1 cellular context compared by ENCODE assay signal in the genomic region with DNA sequence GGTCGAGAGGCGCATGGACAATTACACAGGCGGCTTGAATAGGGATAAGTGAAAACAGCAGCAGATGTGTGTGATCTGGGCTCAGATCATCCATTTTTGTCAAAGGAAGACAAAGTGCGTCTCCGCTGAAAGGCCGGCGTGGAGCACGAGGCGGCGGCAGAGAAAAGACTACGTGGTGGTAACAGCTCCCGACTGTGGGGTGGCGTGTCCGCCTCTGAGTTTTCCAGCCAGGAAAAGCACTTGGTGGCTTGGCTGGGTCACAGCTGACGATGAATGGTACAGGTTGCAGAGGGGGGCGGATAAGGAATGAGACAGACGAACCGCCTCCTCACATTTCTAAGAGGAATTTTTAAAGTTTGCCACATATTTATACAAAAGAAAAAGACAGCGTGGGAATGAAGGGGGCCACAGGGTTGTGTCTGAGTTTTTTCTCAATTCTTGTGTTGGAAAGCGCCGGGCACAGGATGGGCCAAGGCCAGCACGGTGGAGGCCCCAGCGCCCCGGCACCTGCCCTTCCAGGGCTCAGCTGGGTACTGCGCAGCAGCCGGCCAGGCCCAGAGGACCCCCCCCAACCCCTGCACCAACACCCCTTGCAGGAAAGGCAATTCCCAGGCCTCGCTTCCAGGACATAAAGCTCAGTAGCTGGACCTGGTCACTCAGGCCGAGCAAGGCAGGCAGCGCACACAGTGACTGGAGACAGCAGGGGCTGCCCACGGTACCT.
TF ChIP-seq lines count a peak whose summit lies in the region.

No MANE protein-coding gene starts in this region.

TF ChIP-seq in WTC11, 78 proteins besides CTCF, POLR2A, EP300 and RAD21 (continued from another document):
- TF ChIP-seq ZNF416 (CRISPR knock-in tag; IDR thresholded peaks at IDR 0.05) (no peak), SP1 (CRISPR knock-in tag; conservative IDR thresholded peaks at IDR 0.05) (no peak), TCF7 (CRISPR knock-in tag; IDR thresholded peaks at IDR 0.05; ENCODE audit: low read depth) (no peak), ELF4 (CRISPR knock-in tag; IDR thresholded peaks at IDR 0.05; ENCODE audit: low read depth) (no peak), ZNF263 (CRISPR knock-in tag; IDR thresholded peaks at IDR 0.05; ENCODE audit: low read depth) (no peak)
- TF ChIP-seq, protein P1, sequence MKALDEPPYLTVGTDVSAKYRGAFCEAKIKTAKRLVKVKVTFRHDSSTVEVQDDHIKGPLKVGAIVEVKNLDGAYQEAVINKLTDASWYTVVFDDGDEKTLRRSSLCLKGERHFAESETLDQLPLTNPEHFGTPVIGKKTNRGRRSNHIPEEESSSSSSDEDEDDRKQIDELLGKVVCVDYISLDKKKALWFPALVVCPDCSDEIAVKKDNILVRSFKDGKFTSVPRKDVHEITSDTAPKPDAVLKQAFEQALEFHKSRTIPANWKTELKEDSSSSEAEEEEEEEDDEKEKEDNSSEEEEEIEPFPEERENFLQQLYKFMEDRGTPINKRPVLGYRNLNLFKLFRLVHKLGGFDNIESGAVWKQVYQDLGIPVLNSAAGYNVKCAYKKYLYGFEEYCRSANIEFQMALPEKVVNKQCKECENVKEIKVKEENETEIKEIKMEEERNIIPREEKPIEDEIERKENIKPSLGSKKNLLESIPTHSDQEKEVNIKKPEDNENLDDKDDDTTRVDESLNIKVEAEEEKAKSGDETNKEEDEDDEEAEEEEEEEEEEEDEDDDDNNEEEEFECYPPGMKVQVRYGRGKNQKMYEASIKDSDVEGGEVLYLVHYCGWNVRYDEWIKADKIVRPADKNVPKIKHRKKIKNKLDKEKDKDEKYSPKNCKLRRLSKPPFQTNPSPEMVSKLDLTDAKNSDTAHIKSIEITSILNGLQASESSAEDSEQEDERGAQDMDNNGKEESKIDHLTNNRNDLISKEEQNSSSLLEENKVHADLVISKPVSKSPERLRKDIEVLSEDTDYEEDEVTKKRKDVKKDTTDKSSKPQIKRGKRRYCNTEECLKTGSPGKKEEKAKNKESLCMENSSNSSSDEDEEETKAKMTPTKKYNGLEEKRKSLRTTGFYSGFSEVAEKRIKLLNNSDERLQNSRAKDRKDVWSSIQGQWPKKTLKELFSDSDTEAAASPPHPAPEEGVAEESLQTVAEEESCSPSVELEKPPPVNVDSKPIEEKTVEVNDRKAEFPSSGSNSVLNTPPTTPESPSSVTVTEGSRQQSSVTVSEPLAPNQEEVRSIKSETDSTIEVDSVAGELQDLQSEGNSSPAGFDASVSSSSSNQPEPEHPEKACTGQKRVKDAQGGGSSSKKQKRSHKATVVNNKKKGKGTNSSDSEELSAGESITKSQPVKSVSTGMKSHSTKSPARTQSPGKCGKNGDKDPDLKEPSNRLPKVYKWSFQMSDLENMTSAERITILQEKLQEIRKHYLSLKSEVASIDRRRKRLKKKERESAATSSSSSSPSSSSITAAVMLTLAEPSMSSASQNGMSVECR (CRISPR knock-in tag; IDR thresholded peaks at IDR 0.05; ENCODE audit: borderline replicate concordance): no peak
- TF ChIP-seq, protein P2, sequence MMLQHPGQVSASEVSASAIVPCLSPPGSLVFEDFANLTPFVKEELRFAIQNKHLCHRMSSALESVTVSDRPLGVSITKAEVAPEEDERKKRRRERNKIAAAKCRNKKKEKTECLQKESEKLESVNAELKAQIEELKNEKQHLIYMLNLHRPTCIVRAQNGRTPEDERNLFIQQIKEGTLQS (CRISPR knock-in tag; conservative IDR thresholded peaks at IDR 0.05): no peak
- TF ChIP-seq, protein P3, sequence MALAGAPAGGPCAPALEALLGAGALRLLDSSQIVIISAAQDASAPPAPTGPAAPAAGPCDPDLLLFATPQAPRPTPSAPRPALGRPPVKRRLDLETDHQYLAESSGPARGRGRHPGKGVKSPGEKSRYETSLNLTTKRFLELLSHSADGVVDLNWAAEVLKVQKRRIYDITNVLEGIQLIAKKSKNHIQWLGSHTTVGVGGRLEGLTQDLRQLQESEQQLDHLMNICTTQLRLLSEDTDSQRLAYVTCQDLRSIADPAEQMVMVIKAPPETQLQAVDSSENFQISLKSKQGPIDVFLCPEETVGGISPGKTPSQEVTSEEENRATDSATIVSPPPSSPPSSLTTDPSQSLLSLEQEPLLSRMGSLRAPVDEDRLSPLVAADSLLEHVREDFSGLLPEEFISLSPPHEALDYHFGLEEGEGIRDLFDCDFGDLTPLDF (CRISPR knock-in tag; IDR thresholded peaks at IDR 0.05): no peak
